ENCODE assay signal across 1 cellular context in the genomic region with DNA sequence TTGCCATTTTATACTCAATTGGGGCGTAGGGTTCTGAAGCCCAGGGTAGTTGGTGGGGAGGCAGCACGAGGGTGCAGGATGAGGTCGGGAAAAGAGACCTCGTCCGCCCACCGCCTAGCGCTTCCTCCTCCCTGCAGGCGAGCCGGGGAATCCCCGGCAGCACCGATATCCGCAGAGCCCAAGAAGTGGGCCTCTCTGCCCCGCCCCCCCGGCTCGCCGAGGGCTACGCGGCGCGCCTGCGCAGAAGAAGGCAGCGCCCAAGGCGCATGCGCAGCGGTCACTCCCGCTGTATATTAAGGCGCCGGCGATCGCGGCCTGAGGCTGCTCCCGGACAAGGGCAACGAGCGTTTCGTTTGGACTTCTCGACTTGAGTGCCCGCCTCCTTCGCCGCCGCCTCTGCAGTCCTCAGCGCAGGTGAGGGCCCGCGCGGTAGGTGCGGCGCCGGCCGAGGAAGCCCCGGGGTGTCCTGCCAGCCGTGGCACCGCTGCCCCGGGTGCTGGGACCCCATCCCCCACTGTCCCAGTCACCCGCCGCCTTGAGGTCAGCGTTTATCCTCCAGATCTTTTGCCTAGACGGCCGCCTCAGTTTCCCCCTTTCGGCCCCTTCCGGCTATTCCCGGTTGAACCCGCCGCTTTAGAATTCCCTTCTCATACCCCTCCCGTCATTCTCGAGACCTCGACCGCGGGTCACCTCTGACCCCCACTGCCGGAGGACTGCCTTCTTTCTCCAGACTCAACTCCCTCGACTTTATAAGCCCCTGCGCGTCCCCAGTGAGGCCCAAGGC.
TF ChIP-seq lines count a peak whose summit lies in the region.

A gene (plus strand): TSS at position 319 of the 784 bp plus-strand sequence. CDS start 1,082 bp downstream, outside the sequence.

TF ChIP-seq in K562, 482 proteins besides CTCF, POLR2A, EP300 and RAD21 (continued from another document and continues in another):
- TF ChIP-seq, protein P1, sequence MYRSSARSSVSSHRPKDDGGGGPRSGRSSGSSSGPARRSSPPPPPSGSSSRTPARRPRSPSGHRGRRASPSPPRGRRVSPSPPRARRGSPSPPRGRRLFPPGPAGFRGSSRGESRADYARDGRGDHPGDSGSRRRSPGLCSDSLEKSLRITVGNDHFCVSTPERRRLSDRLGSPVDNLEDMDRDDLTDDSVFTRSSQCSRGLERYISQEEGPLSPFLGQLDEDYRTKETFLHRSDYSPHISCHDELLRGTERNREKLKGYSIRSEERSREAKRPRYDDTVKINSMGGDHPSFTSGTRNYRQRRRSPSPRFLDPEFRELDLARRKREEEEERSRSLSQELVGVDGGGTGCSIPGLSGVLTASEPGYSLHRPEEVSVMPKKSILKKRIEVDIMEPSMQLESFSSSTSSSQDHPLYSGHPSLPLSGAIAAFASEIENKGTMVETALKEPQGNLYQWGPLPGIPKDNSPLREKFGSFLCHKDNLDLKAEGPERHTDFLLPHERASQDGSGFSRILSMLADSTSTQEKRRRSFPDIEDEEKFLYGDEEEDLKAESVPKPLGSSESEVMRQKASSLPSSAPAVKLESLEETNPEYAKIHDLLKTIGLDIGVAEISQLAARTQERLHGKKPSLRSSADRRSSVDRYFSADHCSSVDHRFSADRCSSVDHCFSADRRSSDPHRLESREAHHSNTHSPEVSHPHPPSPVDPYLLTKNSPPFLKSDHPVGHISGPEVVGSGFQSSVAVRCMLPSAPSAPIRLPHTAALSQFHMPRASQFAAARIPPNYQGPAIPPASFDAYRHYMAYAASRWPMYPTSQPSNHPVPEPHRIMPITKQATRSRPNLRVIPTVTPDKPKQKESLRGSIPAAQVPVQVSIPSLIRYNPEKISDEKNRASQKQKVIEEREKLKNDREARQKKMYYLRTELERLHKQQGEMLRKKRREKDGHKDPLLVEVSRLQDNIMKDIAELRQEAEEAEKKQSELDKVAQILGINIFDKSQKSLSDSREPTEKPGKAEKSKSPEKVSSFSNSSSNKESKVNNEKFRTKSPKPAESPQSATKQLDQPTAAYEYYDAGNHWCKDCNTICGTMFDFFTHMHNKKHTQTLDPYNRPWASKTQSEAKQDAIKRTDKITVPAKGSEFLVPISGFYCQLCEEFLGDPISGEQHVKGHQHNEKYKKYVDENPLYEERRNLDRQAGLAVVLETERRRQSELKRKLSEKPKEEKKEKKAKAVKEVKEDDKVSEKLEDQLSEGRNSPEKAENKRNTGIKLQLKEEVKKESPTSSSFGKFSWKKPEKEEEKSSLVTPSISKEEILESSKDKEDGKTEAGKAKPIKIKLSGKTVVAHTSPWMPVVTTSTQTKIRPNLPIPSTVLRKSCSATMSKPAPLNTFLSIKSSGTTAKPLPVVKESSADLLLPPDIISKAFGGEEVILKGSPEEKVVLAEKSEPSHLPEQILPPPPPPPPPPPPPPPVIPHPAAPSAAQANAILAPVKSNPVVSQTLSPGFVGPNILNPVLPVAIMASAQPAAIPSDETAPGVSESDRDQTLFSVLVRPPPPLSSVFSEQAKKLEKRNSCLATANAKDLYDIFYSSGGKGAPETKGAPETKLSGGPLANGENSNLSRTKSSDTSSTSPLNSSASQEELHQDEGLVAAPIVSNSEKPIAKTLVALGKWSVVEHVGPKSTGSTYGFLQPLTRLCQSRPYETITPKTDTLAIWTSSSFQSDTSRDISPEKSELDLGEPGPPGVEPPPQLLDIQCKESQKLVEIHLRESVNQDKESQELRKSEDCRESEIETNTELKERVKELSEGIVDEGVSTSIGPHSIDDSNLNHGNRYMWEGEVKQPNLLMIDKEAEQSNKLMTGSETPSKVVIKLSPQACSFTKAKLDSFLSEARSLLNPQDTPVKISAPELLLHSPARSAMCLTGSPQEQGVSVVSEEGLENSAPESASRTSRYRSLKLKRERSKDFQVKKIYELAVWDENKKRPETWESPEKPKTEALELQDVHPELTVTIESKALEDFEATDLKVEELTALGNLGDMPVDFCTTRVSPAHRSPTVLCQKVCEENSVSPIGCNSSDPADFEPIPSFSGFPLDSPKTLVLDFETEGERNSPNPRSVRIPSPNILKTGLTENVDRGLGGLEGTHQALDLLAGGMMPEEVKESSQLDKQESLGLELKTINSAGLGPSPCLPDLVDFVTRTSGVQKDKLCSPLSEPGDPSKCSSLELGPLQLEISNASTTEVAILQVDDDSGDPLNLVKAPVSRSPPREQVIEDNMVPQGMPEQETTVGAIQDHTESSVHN (IDR thresholded peaks at IDR 0.05; ENCODE audit: borderline replicate concordance in 1 of 2, low read depth in 1 of 2) = no peak
- TF ChIP-seq BACH1 (tag; IDR thresholded peaks at IDR 0.05) (no peak), NFYB (IDR thresholded peaks at IDR 0.05; ENCODE audit: extremely low read depth, insufficient read length) (no peak), TAF15 (IDR thresholded peaks at IDR 0.05; ENCODE audit: low read depth, low read length) (no peak), XRCC5 (IDR thresholded peaks at IDR 0.05; ENCODE audit: low read depth, low read length) (no peak), ZNF586 (CRISPR knock-in tag; conservative IDR thresholded peaks at IDR 0.05) (no peak), PHF20 (IDR thresholded peaks at IDR 0.05; ENCODE audit: partially characterized antibody) (peak; percentile 52), EP400 (IDR thresholded peaks at IDR 0.05) (0 out of 2 replicates have a peak, but pooled peaks have one; percentile 35), ZNF431 (CRISPR knock-in tag; IDR thresholded peaks at IDR 0.05) (no peak), NRF1 (conservative IDR thresholded peaks at IDR 0.05 in 1 of 2, IDR thresholded peaks at IDR 0.05 in 1 of 2) (peak; percentile 99), MEIS2 (IDR thresholded peaks at IDR 0.05; ENCODE audit: partially characterized antibody) (peak; percentile 96), SIN3A (IDR thresholded peaks at IDR 0.05; ENCODE audit: borderline replicate concordance in 2 of 2, control insufficient read depth in 1 of 2, low read depth in 2 of 2, low read length in 2 of 2) (peak in 1 of 2 experiments; percentile 27; a peak in 2 of 4 replicates), ZC3H4 (CRISPR knock-in tag; IDR thresholded peaks at IDR 0.05; ENCODE audit: borderline replicate concordance) (no peak), SNRNP70 (optimal IDR thresholded peaks at IDR 0.05; ENCODE audit: low read depth, low read length) (no peak), ZEB2 (IDR thresholded peaks at IDR 0.05) (no peak), HMGN3 (IDR thresholded peaks at IDR 0.05; ENCODE audit: borderline replicate concordance, extremely low read depth, insufficient read length, low read depth, low read length) (peak; percentile 27), RNF2 (IDR thresholded peaks at IDR 0.05) (0 out of 2 replicates have a peak, but pooled peaks have one; percentile 14), DPF2 (IDR thresholded peaks at IDR 0.05) (no peak), SLC30A9 (CRISPR knock-in tag; IDR thresholded peaks at IDR 0.05) (no peak), RCOR1 (IDR thresholded peaks at IDR 0.05; ENCODE audit: borderline replicate concordance in 1 of 2, low read depth in 2 of 2, low read length in 2 of 2) (0 out of 4 replicates have a peak, but pooled peaks of 1 of the 2 experiments have one; percentile 3), CEBPB (tag; IDR thresholded peaks at IDR 0.05) (no peak), GTF2A2 (tag; IDR thresholded peaks at IDR 0.05) (0 out of 2 replicates have a peak, but pooled peaks have one; percentile 55)
- TF ChIP-seq, protein P2, sequence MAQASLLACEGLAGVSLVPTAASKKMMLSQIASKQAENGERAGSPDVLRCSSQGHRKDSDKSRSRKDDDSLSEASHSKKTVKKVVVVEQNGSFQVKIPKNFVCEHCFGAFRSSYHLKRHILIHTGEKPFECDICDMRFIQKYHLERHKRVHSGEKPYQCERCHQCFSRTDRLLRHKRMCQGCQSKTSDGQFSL (CRISPR knock-in tag; IDR thresholded peaks at IDR 0.05) = no peak
- TF ChIP-seq, protein P2 (tag; IDR thresholded peaks at IDR 0.05) = no peak
- TF ChIP-seq, protein P3, sequence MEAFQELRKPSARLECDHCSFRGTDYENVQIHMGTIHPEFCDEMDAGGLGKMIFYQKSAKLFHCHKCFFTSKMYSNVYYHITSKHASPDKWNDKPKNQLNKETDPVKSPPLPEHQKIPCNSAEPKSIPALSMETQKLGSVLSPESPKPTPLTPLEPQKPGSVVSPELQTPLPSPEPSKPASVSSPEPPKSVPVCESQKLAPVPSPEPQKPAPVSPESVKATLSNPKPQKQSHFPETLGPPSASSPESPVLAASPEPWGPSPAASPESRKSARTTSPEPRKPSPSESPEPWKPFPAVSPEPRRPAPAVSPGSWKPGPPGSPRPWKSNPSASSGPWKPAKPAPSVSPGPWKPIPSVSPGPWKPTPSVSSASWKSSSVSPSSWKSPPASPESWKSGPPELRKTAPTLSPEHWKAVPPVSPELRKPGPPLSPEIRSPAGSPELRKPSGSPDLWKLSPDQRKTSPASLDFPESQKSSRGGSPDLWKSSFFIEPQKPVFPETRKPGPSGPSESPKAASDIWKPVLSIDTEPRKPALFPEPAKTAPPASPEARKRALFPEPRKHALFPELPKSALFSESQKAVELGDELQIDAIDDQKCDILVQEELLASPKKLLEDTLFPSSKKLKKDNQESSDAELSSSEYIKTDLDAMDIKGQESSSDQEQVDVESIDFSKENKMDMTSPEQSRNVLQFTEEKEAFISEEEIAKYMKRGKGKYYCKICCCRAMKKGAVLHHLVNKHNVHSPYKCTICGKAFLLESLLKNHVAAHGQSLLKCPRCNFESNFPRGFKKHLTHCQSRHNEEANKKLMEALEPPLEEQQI (IDR thresholded peaks at IDR 0.05) = no peak
- TF ChIP-seq, protein P4, sequence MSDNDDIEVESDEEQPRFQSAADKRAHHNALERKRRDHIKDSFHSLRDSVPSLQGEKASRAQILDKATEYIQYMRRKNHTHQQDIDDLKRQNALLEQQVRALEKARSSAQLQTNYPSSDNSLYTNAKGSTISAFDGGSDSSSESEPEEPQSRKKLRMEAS (CRISPR knock-in tag; IDR thresholded peaks at IDR 0.05) = peak; percentile 23; the same call in 1 of the 2 replicates
- TF ChIP-seq, protein P5, sequence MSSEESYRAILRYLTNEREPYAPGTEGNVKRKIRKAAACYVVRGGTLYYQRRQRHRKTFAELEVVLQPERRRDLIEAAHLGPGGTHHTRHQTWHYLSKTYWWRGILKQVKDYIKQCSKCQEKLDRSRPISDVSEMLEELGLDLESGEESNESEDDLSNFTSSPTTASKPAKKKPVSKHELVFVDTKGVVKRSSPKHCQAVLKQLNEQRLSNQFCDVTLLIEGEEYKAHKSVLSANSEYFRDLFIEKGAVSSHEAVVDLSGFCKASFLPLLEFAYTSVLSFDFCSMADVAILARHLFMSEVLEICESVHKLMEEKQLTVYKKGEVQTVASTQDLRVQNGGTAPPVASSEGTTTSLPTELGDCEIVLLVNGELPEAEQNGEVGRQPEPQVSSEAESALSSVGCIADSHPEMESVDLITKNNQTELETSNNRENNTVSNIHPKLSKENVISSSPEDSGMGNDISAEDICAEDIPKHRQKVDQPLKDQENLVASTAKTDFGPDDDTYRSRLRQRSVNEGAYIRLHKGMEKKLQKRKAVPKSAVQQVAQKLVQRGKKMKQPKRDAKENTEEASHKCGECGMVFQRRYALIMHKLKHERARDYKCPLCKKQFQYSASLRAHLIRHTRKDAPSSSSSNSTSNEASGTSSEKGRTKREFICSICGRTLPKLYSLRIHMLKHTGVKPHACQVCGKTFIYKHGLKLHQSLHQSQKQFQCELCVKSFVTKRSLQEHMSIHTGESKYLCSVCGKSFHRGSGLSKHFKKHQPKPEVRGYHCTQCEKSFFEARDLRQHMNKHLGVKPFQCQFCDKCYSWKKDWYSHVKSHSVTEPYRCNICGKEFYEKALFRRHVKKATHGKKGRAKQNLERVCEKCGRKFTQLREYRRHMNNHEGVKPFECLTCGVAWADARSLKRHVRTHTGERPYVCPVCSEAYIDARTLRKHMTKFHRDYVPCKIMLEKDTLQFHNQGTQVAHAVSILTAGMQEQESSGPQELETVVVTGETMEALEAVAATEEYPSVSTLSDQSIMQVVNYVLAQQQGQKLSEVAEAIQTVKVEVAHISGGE (CRISPR knock-in tag; IDR thresholded peaks at IDR 0.05) = peak in 1 of 3 experiments; percentile 26; a peak in 1 of 6 replicates
- TF ChIP-seq, protein P6, sequence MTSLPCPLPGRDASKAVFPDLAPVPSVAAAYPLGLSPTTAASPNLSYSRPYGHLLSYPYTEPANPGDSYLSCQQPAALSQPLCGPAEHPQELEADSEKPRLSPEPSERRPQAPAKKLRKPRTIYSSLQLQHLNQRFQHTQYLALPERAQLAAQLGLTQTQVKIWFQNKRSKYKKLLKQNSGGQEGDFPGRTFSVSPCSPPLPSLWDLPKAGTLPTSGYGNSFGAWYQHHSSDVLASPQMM (CRISPR knock-in tag; IDR thresholded peaks at IDR 0.05) = no peak
- TF ChIP-seq, protein P7, sequence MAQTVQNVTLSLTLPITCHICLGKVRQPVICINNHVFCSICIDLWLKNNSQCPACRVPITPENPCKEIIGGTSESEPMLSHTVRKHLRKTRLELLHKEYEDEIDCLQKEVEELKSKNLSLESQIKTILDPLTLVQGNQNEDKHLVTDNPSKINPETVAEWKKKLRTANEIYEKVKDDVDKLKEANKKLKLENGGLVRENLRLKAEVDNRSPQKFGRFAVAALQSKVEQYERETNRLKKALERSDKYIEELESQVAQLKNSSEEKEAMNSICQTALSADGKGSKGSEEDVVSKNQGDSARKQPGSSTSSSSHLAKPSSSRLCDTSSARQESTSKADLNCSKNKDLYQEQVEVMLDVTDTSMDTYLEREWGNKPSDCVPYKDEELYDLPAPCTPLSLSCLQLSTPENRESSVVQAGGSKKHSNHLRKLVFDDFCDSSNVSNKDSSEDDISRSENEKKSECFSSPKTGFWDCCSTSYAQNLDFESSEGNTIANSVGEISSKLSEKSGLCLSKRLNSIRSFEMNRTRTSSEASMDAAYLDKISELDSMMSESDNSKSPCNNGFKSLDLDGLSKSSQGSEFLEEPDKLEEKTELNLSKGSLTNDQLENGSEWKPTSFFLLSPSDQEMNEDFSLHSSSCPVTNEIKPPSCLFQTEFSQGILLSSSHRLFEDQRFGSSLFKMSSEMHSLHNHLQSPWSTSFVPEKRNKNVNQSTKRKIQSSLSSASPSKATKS (CRISPR knock-in tag; IDR thresholded peaks at IDR 0.05) = no peak
- TF ChIP-seq, protein P8, sequence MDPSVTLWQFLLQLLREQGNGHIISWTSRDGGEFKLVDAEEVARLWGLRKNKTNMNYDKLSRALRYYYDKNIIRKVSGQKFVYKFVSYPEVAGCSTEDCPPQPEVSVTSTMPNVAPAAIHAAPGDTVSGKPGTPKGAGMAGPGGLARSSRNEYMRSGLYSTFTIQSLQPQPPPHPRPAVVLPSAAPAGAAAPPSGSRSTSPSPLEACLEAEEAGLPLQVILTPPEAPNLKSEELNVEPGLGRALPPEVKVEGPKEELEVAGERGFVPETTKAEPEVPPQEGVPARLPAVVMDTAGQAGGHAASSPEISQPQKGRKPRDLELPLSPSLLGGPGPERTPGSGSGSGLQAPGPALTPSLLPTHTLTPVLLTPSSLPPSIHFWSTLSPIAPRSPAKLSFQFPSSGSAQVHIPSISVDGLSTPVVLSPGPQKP (CRISPR knock-in tag; IDR thresholded peaks at IDR 0.05) = no peak
- TF ChIP-seq, protein P9, sequence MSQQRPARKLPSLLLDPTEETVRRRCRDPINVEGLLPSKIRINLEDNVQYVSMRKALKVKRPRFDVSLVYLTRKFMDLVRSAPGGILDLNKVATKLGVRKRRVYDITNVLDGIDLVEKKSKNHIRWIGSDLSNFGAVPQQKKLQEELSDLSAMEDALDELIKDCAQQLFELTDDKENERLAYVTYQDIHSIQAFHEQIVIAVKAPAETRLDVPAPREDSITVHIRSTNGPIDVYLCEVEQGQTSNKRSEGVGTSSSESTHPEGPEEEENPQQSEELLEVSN (IDR thresholded peaks at IDR 0.05; ENCODE audit: borderline replicate concordance in 1 of 2, extremely low read depth in 1 of 2, insufficient read depth in 1 of 2, insufficient read length in 1 of 2, low read depth in 1 of 2, low read length in 1 of 2, poor library complexity in 1 of 2, severe bottlenecking in 1 of 2) = peak in 1 of 2 experiments; percentile 61
